9 cellular contexts compared by ENCODE assay signal in the genomic region with DNA sequence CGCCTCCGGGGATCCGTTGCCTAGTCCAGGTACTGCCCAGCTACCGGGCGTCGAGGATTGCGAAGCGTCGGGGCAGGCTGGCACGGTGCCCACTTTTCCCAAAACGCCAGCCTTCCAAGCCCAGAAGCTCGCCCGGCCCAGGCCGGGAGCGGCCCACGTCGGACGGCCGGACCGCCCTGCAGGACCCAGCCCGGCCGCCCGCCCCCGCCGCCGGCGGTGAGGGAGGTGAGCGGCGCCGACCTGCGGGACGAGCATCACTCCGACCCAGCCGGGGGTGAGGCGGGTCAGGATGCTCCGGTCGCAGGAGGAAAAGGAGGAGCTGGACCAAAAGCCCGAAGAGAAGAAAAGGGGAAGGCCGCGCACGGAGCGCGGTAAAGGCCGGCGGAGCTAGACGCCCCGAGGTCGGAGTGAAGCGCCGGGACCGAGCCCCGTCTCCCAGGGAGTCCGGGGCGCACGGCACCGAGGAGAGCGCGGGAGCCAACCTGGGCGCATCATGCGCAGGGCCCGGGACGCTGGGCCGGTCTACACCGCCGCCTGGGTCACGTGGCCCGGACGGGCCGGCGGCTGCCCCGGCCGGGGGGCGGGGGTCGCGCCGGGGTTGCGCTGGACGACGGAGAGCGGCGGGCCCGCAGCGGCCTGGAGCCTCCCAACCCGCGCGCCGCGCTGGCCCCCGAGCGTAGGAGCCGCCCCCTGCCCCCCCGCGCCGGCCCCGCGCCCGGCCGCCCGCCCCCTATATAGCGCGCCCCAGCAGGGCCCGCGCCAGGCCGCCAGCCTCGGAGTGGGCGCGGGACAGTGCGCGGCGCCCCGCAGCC. TPM values are rescaled to one million over a fixed set of nuclear protein-coding genes. Genes with fewer than 3 reads are reported as not detected.
DNase-seq lines count a peak whose midpoint lies in the region; ATAC-seq and TF ChIP-seq lines count a peak whose summit lies in the region.
"Had no signal": no experiment of that assay in that cellular context is flagged by ENCODE, and none has a peak within 500 bp of the region (broad histone marks: within the 10 kb centered on the region; RNA-seq: fewer than 3 reads in every experiment).

A gene (plus strand): TSS at position 762 of the 812 bp plus-strand sequence. CDS start 146 bp downstream, outside the sequence.

- H3K36me3 Mint-ChIP-seq in mesothelial cell of epicardium = no peaks in the 10 kb centered on the region

- H3K27me3 ChIP-seq in heart right ventricle (peaks cover 0 to 97% (median 41%) of the 10 kb centered on the region in 7 donors), vagina (no peaks in the 10 kb centered on the region)

- peaks cover 3 to 38% (median 12%) of the 10 kb centered on the region in 9 donors for H3K4me1 ChIP-seq in heart right ventricle
- H3K4me1 ChIP-seq in vagina = peaks cover 16% of the 10 kb centered on the region

- WGBS in heart right ventricle, 2 donors = 3 to 4% methylated on average over 89 to 108 of the region's 111 CpGs

- H3K27me3 Mint-ChIP-seq in mesothelial cell of epicardium (ENCODE audit: low read depth) = peaks cover 93% of the 10 kb centered on the region

- DNase-seq in heart right ventricle = peak in 1 of 2 donors; percentile 35
- no peak for DNase-seq in cardiac septum (ENCODE audit: low spot score)
- no peak for DNase-seq in coronary artery (ENCODE audit: low spot score)
- DNase-seq in mesothelial cell of epicardium (ENCODE audit: low spot score in 2 of 2, unreplicated experiment in 2 of 2) = no peak
- no peak for DNase-seq in vagina (ENCODE audit: extremely low spot score in 2 of 2)
- no peak for DNase-seq in SHP77 (lab: John Stamatoyannopoulos, UW)
- no peak for DNase-seq in AML-193 (lab: John Stamatoyannopoulos, UW)
- DNase-seq in activated CD8-positive, alpha-beta memory T cell treated with anti-CD3 and anti-CD28 coated beads, Interleukin-2, amount 50 U/mL, for 4 hours = no peak
- DNase-seq: DND-41 had no signal

- H3K27ac ChIP-seq in heart right ventricle (peak within 1 kb of the TSS in 1 of 10 donors; percentile 12), coronary artery (peak within 1 kb of the TSS in 1 of 2 donors; percentile 11), vagina (no peak within 1 kb of the TSS)

- H3K4me3 ChIP-seq in heart right ventricle (peak within 1 kb of the TSS in 9 of 10 donors; percentile 17 to 50 (median 36)), coronary artery (peak within 1 kb of the TSS; percentile 68), vagina (peak within 1 kb of the TSS; percentile 42 to 55)

- peak in 3 of 8 donors; percentile 10 to 12 (median 12) for ATAC-seq in heart right ventricle

- intact Hi-C loops in heart right ventricle (cut with DNase I) (loop anchor here in 5 of 10 donors (10.0 kb wide), 2 partner anchors 187 to 213 kb away; no protein-coding TSS in a partner anchor), cardiac septum (cut with DNase I) (loop anchor here (10.0 kb wide), 1 partner anchor 187 kb away; no protein-coding TSS in a partner anchor), vagina (cut with DNase I) (no loop called here)

- H3K4me1 Mint-ChIP-seq in mesothelial cell of epicardium = peaks cover 15% of the 10 kb centered on the region

- no peak for TF ChIP-seq POLR2A in vagina (IDR thresholded peaks at IDR 0.05)

- H3K36me3 ChIP-seq in heart right ventricle (no peaks in the 10 kb centered on the region), vagina (no peaks in the 10 kb centered on the region)

- H3K9me3 ChIP-seq in heart right ventricle (no peaks in the 10 kb centered on the region), vagina (no peaks in the 10 kb centered on the region)

- peak within 1 kb of the TSS; percentile 51 for H3K4me3 Mint-ChIP-seq in mesothelial cell of epicardium

- no peak within 1 kb of the TSS for H3K27ac Mint-ChIP-seq in mesothelial cell of epicardium

- no peak for TF ChIP-seq CTCF in heart right ventricle (IDR thresholded peaks at IDR 0.05)
- no peak for TF ChIP-seq CTCF in coronary artery (IDR thresholded peaks at IDR 0.05)
- no peak for TF ChIP-seq CTCF in mesothelial cell of epicardium (IDR thresholded peaks at IDR 0.05; ENCODE audit: unreplicated experiment)
- TF ChIP-seq CTCF in vagina (IDR thresholded peaks at IDR 0.05) = no peak

- no peaks in the 10 kb centered on the region for H3K9me3 Mint-ChIP-seq in mesothelial cell of epicardium

RNA-seq across cellular contexts. Expression of the gene that starts here (rescaled TPM):
- 1 to 10 TPM in 1 of 10 donors, under 1 TPM in 5, not detected in 4; 0.16 to 1.0 (median 0.48) TPM for total RNA-seq in heart right ventricle
- polyA plus RNA-seq in heart right ventricle = 1 to 10 TPM; 1.1 to 2.6 TPM
- not detected for total RNA-seq in cardiac septum
- 0.16 TPM in 1 of 3 replicates, not detected in the others for total RNA-seq in mesothelial cell of epicardium
- total RNA-seq in vagina = not detected
